Comparison of ENCODE assay signal across 15 cellular contexts in the genomic region with DNA sequence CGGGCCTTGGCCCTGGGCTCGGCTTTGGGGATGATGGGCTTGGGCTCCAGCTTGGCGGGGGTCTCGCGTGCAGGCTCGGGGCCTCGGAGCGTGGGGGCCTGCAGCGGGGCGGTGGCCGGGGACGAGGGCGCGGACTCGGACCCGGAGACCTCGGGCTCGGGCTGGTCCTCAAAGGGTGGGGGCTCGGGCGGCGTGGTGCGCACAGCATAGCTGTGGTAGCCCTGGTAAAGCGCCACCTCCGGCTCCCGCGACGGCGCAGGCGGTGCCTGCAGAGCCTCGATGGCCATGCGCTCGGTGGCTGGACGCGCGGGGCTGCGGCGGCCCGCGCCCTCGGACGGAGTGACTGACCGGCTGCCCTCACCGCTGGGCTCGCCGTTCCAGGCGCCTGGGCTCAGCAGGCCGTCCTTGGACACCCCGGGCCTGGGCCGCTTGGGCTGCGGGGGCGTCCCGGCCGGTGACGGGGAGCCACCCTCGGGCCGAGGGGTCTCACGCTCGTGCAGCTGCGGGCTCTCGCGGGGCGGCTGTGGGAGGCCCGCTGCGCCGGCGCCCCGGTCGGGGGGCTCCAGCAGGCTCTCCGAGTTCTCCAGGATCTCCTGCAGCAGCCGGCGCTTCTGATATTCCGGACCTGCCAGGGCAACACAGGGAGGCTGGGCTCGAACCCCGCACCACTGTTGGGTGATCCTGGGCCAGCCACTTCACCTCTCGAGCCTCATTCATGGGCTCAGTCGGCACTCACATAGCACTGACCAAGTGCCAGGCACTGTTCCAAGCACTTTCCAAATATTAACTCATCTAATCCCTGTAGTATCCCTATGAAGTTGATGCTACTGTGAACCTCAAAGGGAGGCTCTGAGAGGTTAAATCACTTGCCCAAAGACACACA.
DNase-seq lines count a peak whose midpoint lies in the region; ATAC-seq, FAIRE-seq and TF ChIP-seq lines count a peak whose summit lies in the region.
"Had no signal": no experiment of that assay in that cellular context is flagged by ENCODE, and none has a peak within 500 bp of the region (broad histone marks: within the 10 kb centered on the region; RNA-seq: fewer than 3 reads in every experiment).

No MANE protein-coding gene starts in this region.

- H3K9me3 ChIP-seq in RWPE2 (ENCODE audit: severe bottlenecking), result no peaks in the 10 kb centered on the region
- H3K9me3 ChIP-seq in heart right ventricle, result no peaks in the 10 kb centered on the region
- H3K9me3 ChIP-seq: BE2C, colonic mucosa, MG63 had no signal

- H3K4me1 ChIP-seq in RWPE2 (ENCODE audit: insufficient read depth, poor library complexity, severe bottlenecking) (no peaks in the 10 kb centered on the region), heart right ventricle (peaks cover 0 to 76% (median 14%) of the 10 kb centered on the region in 9 donors), rectal smooth muscle tissue (ENCODE audit: control insufficient read depth, insufficient read depth, low read length) (peaks cover 27% of the 10 kb centered on the region)
- H3K4me1 ChIP-seq: BE2C, colonic mucosa had no signal

- FAIRE-seq in GM12891 (lab: Jason Lieb, UNC), result peak; percentile 31
- FAIRE-seq: GM12892 had no signal

- H3K27me3 Mint-ChIP-seq in activated T-helper 17 cell treated with anti-CD3 and anti-CD28 coated beads, Interleukin-2, amount 50 U/mL, for 72 hours, result peaks cover 32% of the 10 kb centered on the region

- H3K4me3 ChIP-seq in RWPE2 (ENCODE audit: severe bottlenecking) (no peak overlapping the region), heart right ventricle (no peak overlapping the region), rectal smooth muscle tissue (ENCODE audit: low read length) (no peak overlapping the region)
- H3K4me3 ChIP-seq: colonic mucosa, MG63 had no signal

- intact Hi-C loops in heart right ventricle (cut with DNase I), result loop anchor here in 9 of 10 donors (1.0 to 10.0 kb wide), 8 partner anchors 71 to 189 kb away; a partner anchor contains a TSS

- ATAC-seq in RWPE2 (ENCODE audit: low read depth), result peak; percentile 3; the same call in 1 of the 3 replicates
- ATAC-seq in heart right ventricle, result peak in 6 of 8 donors; percentile 3 to 31 (median 14)
- ATAC-seq in activated T-helper 17 cell treated with anti-CD3 and anti-CD28 coated beads, Interleukin-2, amount 50 U/mL, for 72 hours (replicated peaks), result no peak
- ATAC-seq in GM18873 (IDR thresholded peaks at IDR 0.05; ENCODE audit: low FRiP score, unreplicated experiment), result no peak
- ATAC-seq in activated CD4-positive, CD25-positive, alpha-beta regulatory T cell treated with anti-CD3 and anti-CD28 coated beads, Interleukin-2, amount 50 U/mL, for 24 hours, result no peak

- no peaks in the 10 kb centered on the region for H3K4me1 Mint-ChIP-seq in activated T-helper 17 cell treated with anti-CD3 and anti-CD28 coated beads, Interleukin-2, amount 50 U/mL, for 72 hours

- no peaks in the 10 kb centered on the region for H3K36me3 ChIP-seq in RWPE2 (ENCODE audit: low read depth)
- peaks cover 0 to 31% (median 0%) of the 10 kb centered on the region in 9 donors for H3K36me3 ChIP-seq in heart right ventricle
- H3K36me3 ChIP-seq in rectal smooth muscle tissue (ENCODE audit: control insufficient read depth, insufficient read depth, low read length), result peaks cover 4% of the 10 kb centered on the region
- H3K36me3 ChIP-seq: BE2C, colonic mucosa, MG63 had no signal

- H3K9me3 Mint-ChIP-seq in activated T-helper 17 cell treated with anti-CD3 and anti-CD28 coated beads, Interleukin-2, amount 50 U/mL, for 72 hours, result no peaks in the 10 kb centered on the region
- H3K9me3 Mint-ChIP-seq: natural killer cell treated with Interleukin-12 subunit alpha and Interleukin-12 subunit beta and Interleukin-15 and Interleukin-18, amount 100 ng/mL, for 72 hours; T-helper 1 cell treated with Interleukin-12 subunit alpha and Interleukin-12 subunit beta and Interleukin-4 antibody, amounts not matched to agents 30 μg/mL and 1 μg/mL, for 36 hours had no signal

- no peaks in the 10 kb centered on the region for H3K27me3 ChIP-seq in RWPE2 (ENCODE audit: insufficient read depth, poor library complexity, severe bottlenecking)
- H3K27me3 ChIP-seq in heart right ventricle, result peaks cover 0 to 18% (median 9%) of the 10 kb centered on the region in 7 donors
- H3K27me3 ChIP-seq in rectal smooth muscle tissue (ENCODE audit: control insufficient read depth, insufficient read depth, low read length), result peaks cover 1% of the 10 kb centered on the region
- H3K27me3 ChIP-seq: MG63 had no signal

- no peaks in the 10 kb centered on the region for H3K36me3 Mint-ChIP-seq in activated T-helper 17 cell treated with anti-CD3 and anti-CD28 coated beads, Interleukin-2, amount 50 U/mL, for 72 hours (ENCODE audit: low read depth)
- H3K36me3 Mint-ChIP-seq: natural killer cell treated with Interleukin-12 subunit alpha and Interleukin-12 subunit beta and Interleukin-15 and Interleukin-18, amount 100 ng/mL, for 72 hours had no signal

- no peak overlapping the region for H3K27ac Mint-ChIP-seq in activated T-helper 17 cell treated with anti-CD3 and anti-CD28 coated beads, Interleukin-2, amount 50 U/mL, for 72 hours
- H3K27ac Mint-ChIP-seq: natural killer cell treated with Interleukin-12 subunit alpha and Interleukin-12 subunit beta and Interleukin-15 and Interleukin-18, amount 100 ng/mL, for 72 hours; T-helper 1 cell treated with Interleukin-12 subunit alpha and Interleukin-12 subunit beta and Interleukin-4 antibody, amounts not matched to agents 30 μg/mL and 1 μg/mL, for 36 hours had no signal

- TF ChIP-seq CTCF in RWPE2 (IDR thresholded peaks at IDR 0.05; ENCODE audit: poor library complexity, severe bottlenecking) (no peak), heart right ventricle (IDR thresholded peaks at IDR 0.05) (no peak)

- H3K9ac ChIP-seq in rectal smooth muscle tissue (ENCODE audit: low read length), result no peak overlapping the region

- no peak overlapping the region for H3K4me3 Mint-ChIP-seq in activated T-helper 17 cell treated with anti-CD3 and anti-CD28 coated beads, Interleukin-2, amount 50 U/mL, for 72 hours
- H3K4me3 Mint-ChIP-seq: natural killer cell treated with Interleukin-12 subunit alpha and Interleukin-12 subunit beta and Interleukin-15 and Interleukin-18, amount 100 ng/mL, for 72 hours; T-helper 1 cell treated with Interleukin-12 subunit alpha and Interleukin-12 subunit beta and Interleukin-4 antibody, amounts not matched to agents 30 μg/mL and 1 μg/mL, for 36 hours had no signal

- TF ChIP-seq POLR2A in GM12891 (IDR thresholded peaks at IDR 0.05; ENCODE audit: low read depth, low read length), result no peak

- H3K27ac ChIP-seq in RWPE2 (ENCODE audit: poor library complexity, severe bottlenecking) (no peak overlapping the region), heart right ventricle (peak overlapping the region in 6 of 10 donors; percentile 16 to 60 (median 32)), rectal smooth muscle tissue (ENCODE audit: low read depth, low read length) (peak overlapping the region; percentile 68)
- H3K27ac ChIP-seq: colonic mucosa had no signal

- 50 to 59% methylated on average over 53 to 76 of the region's 76 CpGs for WGBS in heart right ventricle, 2 donors

- DNase-seq in GM12891 (ENCODE audit: insufficient read length, low spot score) (no peak), RWPE2 (ENCODE audit: low spot score) (peak; percentile 84), heart right ventricle (no peak), mucosa of gallbladder (ENCODE audit: low spot score) (no peak)
- DNase-seq: activated gamma-delta T cell had no signal

TF ChIP-seq in GM12891, 5 proteins besides CTCF, POLR2A, EP300 and RAD21:
- TF ChIP-seq SPI1 (IDR thresholded peaks at IDR 0.05; ENCODE audit: low read depth, low read length) (no peak), TAF1 (IDR thresholded peaks at IDR 0.05; ENCODE audit: low read depth, low read length) (no peak), POLR2AphosphoS5 (IDR thresholded peaks at IDR 0.05; ENCODE audit: low read depth, low read length) (no peak), POU2F2 (IDR thresholded peaks at IDR 0.05; ENCODE audit: low read depth, low read length) (no peak), PAX5 (IDR thresholded peaks at IDR 0.05; ENCODE audit: insufficient read depth, low read length, severe bottlenecking) (no peak)

Comparison
In these comparisons a context has a peak if more than half of its experiments do, and no peak if none do; other contexts are left out.
1. ATAC-seq: peak in RWPE2 (single experiment) and heart right ventricle (6 of 8); none in activated T-helper 17 cell treated with anti-CD3 and anti-CD28 coated beads, Interleukin-2, amount 50 U/mL, for 72 hours (single experiment), GM18873 (single experiment) and activated CD4-positive, CD25-positive, alpha-beta regulatory T cell treated with anti-CD3 and anti-CD28 coated beads, Interleukin-2, amount 50 U/mL, for 24 hours (0 of 2).